16 cellular contexts compared by ENCODE assay signal in genomic region chr16:57507414-57508083, GRCh38. TPM values are rescaled to one million over a fixed set of nuclear protein-coding genes. Genes with fewer than 3 reads are reported as not detected.
DNase-seq lines count a peak whose midpoint lies in the region; ATAC-seq and TF ChIP-seq lines count a peak whose summit lies in the region.
"Had no signal": no experiment of that assay in that cellular context is flagged by ENCODE, and none has a peak within 500 bp of the region (broad histone marks: within the 10 kb centered on the region; RNA-seq: fewer than 3 reads in every experiment).

No MANE protein-coding gene starts in this region.

- no peaks in the 10 kb centered on the region for H3K36me3 ChIP-seq in WERI-Rb-1
- H3K36me3 ChIP-seq in osteoblast (ENCODE audit: insufficient read depth, low read length): no peaks in the 10 kb centered on the region
- H3K36me3 ChIP-seq: adrenal gland had no signal

- DNase-seq in DMS53 (lab: John Stamatoyannopoulos, UW) (peak; percentile 26), DMS53 treated with DMSO at 0.1 percent for 48 hours (lab: John Stamatoyannopoulos, UW; ENCODE audit: unreplicated experiment) (no peak), NCI-H2081 (lab: John Stamatoyannopoulos, UW) (peak; percentile 74 to 88), WERI-Rb-1 (peak; percentile 44), osteoblast (ENCODE audit: insufficient read length, low spot score, missing footprints) (peak; percentile 72), HCEC 1CT (no peak)
- DNase-seq: activated CD4-positive, CD25-positive, alpha-beta regulatory T cell; adrenal gland; CD4-positive, CD25-positive, alpha-beta regulatory T cell; NCI-H526 had no signal

- no peaks in the 10 kb centered on the region for H3K27me3 ChIP-seq in WERI-Rb-1 (ENCODE audit: insufficient read depth, low read depth, severe bottlenecking)
- peaks cover 14% of the 10 kb centered on the region for H3K27me3 ChIP-seq in osteoblast (ENCODE audit: insufficient read depth, low read length)
- H3K27me3 ChIP-seq: adrenal gland had no signal

- H3K4me1 ChIP-seq in osteoblast (ENCODE audit: insufficient read depth, low read length): no peaks in the 10 kb centered on the region
- H3K4me1 ChIP-seq: adrenal gland had no signal

- H3K27ac ChIP-seq in WERI-Rb-1: peak overlapping the region; percentile 83
- no peak overlapping the region for H3K27ac ChIP-seq in osteoblast (ENCODE audit: low read depth, low read length)
- H3K27ac ChIP-seq: 22Rv1, adrenal gland had no signal

- no peak overlapping the region for H3K4me3 ChIP-seq in WERI-Rb-1 (ENCODE audit: low read depth, low read length)
- H3K4me3 ChIP-seq in osteoblast (ENCODE audit: insufficient read depth, low read length): no peak overlapping the region
- H3K4me3 ChIP-seq: adrenal gland, lung had no signal

- ATAC-seq in GM19023 (IDR thresholded peaks at IDR 0.05; ENCODE audit: unreplicated experiment): no peak
- no peak for ATAC-seq in HG03469 (IDR thresholded peaks at IDR 0.05; ENCODE audit: unreplicated experiment)

- no peaks in the 10 kb centered on the region for H3K79me2 ChIP-seq in osteoblast (ENCODE audit: insufficient read depth, low read length)

- H3K9me3 ChIP-seq in WERI-Rb-1 (ENCODE audit: severe bottlenecking) (no peaks in the 10 kb centered on the region), osteoblast (ENCODE audit: low read depth, low read length) (no peaks in the 10 kb centered on the region)
- H3K9me3 ChIP-seq: adrenal gland had no signal

- TF ChIP-seq CTCF in WERI-Rb-1 (IDR thresholded peaks at IDR 0.05; ENCODE audit: low read depth, low read length) (no peak), osteoblast (IDR thresholded peaks at IDR 0.05; ENCODE audit: extremely low read depth, low read depth, low read length) (no peak)

- H2AFZ ChIP-seq in osteoblast (ENCODE audit: low read length): no peak overlapping the region

- no peak overlapping the region for H3K4me2 ChIP-seq in osteoblast (ENCODE audit: insufficient read depth, low read length)

- H4K20me1 ChIP-seq in osteoblast (ENCODE audit: insufficient read depth, low read length): no peaks in the 10 kb centered on the region

RNA-seq across cellular contexts. Expression of gene DOK4, which starts 21.3 kb away (rescaled TPM):
- total RNA-seq in osteoblast: 27.1 and 29.0 TPM in 2 replicates

RNA-seq across cellular contexts. Expression of gene CCDC102A, which starts 28.8 kb away (rescaled TPM):
- total RNA-seq in osteoblast: 9.8 and 10.6 TPM in 2 replicates

RNA-seq across cellular contexts. Expression of gene ADGRG5, which starts 34.9 kb away (rescaled TPM):
- total RNA-seq in osteoblast: not detected in 2 replicates
- total RNA-seq: endothelial cell of umbilical vein, G401 had no signal

RNA-seq across cellular contexts. Expression of gene POLR2C, which starts 45.1 kb away (rescaled TPM):
- 95.2 and 97.8 TPM in 2 replicates for total RNA-seq in osteoblast

Comparison
In these comparisons a context has a peak if more than half of its experiments do, and no peak if none do; other contexts are left out.
1. DNase-seq: peak in DMS53 (single experiment), NCI-H2081 (2 of 2), WERI-Rb-1 (single experiment) and osteoblast (single experiment); none in DMS53 treated with DMSO at 0.1 percent for 48 hours (single experiment) and HCEC 1CT (single experiment).